28 cellular contexts compared by ENCODE assay signal in the genomic region with DNA sequence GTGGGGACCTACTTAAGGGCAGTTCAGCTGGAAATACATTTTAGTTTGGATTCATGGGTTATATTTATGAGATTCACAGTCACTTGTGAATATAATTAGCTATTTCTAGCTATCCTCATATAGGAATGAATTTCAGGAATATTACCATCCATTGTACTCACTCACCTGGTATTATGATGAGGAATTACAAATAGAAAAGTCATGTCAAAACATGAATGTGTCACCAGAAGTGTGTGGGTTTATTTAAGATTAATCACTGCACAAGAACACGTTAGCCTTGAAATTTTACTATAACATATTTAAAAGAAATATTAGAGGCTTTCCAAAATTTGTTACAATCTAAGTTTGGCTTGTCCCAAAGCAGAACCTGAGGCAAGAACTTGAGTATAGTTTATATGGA.
"Had no signal": no experiment of that assay in that cellular context is flagged by ENCODE, and none has a peak within 500 bp of the region (broad histone marks: within the 10 kb centered on the region; RNA-seq: fewer than 3 reads in every experiment).

No MANE protein-coding gene starts in this region.

- H3K9me3 ChIP-seq: left lung, lower lobe of right lung, mucosa of descending colon, ovary, prostate gland, stomach, testis, thyroid gland, transverse colon, upper lobe of left lung, vagina had no signal

- DNase-seq: hypothalamus; immature natural killer cell; kidney; left colon; left lung; lower lobe of right lung; midbrain; mucosa of descending colon; naive thymus-derived CD4-positive, alpha-beta T cell; ovary; retina; right cardiac atrium; stimulated activated CD4-positive, alpha-beta T cell treated with anti-CD3 and anti-CD28 coated beads, Interleukin-12 subunit alpha, Interleukin-12 subunit beta, amount 100 ng/mL, for 4 hours; stimulated activated CD4-positive, alpha-beta T cell treated with anti-CD3 and anti-CD28 coated beads, Interleukin-15, amount 100 ng/mL, for 24 hours; stimulated activated CD4-positive, alpha-beta T cell treated with anti-CD3 and anti-CD28 coated beads, Interleukin-2, amount 100 ng/mL, for 24 hours; stimulated activated CD4-positive, alpha-beta T cell treated with anti-CD3 and anti-CD28 coated beads, Interleukin-4, amount 100 ng/mL, for 1 hour; stimulated activated naive B cell treated with anti-CD40 and anti-IgM and Interleukin-4, amounts not matched to agents 10 μg/mL and 1 μg/mL and 100 μg/mL, for 72 hours; stimulated activated naive CD8-positive, alpha-beta T cell treated with anti-CD3 and anti-CD28 coated beads, Interleukin-15, Interleukin-2, amounts not matched to agents 100 U/mL and 50 U/mL, for 24 hours; stomach; testis; thyroid gland; transverse colon; upper lobe of left lung had no signal

- ATAC-seq: left colon; left lung; lower lobe of right lung; mucosa of descending colon; naive thymus-derived CD4-positive, alpha-beta T cell; natural killer cell treated with Interleukin-12 subunit alpha and Interleukin-12 subunit beta and Interleukin-15 and Interleukin-18, amount 100 ng/mL, for 72 hours; right cardiac atrium; sciatic nerve; stimulated activated naive B cell treated with anti-CD40 and anti-IgM and Interleukin-4, amounts not matched to agents 10 μg/mL and 1 μg/mL and 100 μg/mL, for 72 hours; stimulated activated naive CD8-positive, alpha-beta T cell treated with anti-CD3 and anti-CD28 coated beads, Interleukin-15, Interleukin-2, amounts not matched to agents 100 U/mL and 50 U/mL, for 24 hours had no signal

- H3K4me1 ChIP-seq: left lung, lower lobe of right lung, prostate gland, stomach, testis, thyroid gland, transverse colon, upper lobe of left lung, vagina had no signal

- H3K27ac Mint-ChIP-seq: immature natural killer cell; naive thymus-derived CD4-positive, alpha-beta T cell; natural killer cell treated with Interleukin-12 subunit alpha and Interleukin-12 subunit beta and Interleukin-15 and Interleukin-18, amount 100 ng/mL, for 72 hours; stimulated activated naive B cell treated with anti-CD40 and anti-IgM and Interleukin-4, amounts not matched to agents 10 μg/mL and 1 μg/mL and 100 μg/mL, for 72 hours had no signal

- H3K27me3 ChIP-seq: left lung, ovary, stomach, testis, thyroid gland, transverse colon, upper lobe of left lung, vagina had no signal

- H3K27ac ChIP-seq: left lung, lower lobe of right lung, ovary, prostate gland, skin epidermis, stomach, testis, thyroid gland, transverse colon, upper lobe of left lung, vagina had no signal

- H3K4me3 ChIP-seq: left lung, lower lobe of right lung, mucosa of descending colon, ovary, prostate gland, skin epidermis, stomach, testis, thyroid gland, transverse colon, upper lobe of left lung, vagina had no signal

- H3K36me3 ChIP-seq: left lung, lower lobe of right lung, ovary, prostate gland, stomach, thyroid gland, transverse colon, upper lobe of left lung, vagina had no signal

- H3K27me3 Mint-ChIP-seq: naive thymus-derived CD4-positive, alpha-beta T cell; natural killer cell treated with Interleukin-12 subunit alpha and Interleukin-12 subunit beta and Interleukin-15 and Interleukin-18, amount 100 ng/mL, for 72 hours; stimulated activated naive B cell treated with anti-CD40 and anti-IgM and Interleukin-4, amounts not matched to agents 10 μg/mL and 1 μg/mL and 100 μg/mL, for 72 hours had no signal

- H3K4me1 Mint-ChIP-seq: immature natural killer cell; naive thymus-derived CD4-positive, alpha-beta T cell; stimulated activated naive B cell treated with anti-CD40 and anti-IgM and Interleukin-4, amounts not matched to agents 10 μg/mL and 1 μg/mL and 100 μg/mL, for 72 hours had no signal

- H3K4me3 Mint-ChIP-seq: immature natural killer cell; naive thymus-derived CD4-positive, alpha-beta T cell; natural killer cell treated with Interleukin-12 subunit alpha and Interleukin-12 subunit beta and Interleukin-15 and Interleukin-18, amount 100 ng/mL, for 72 hours; stimulated activated naive B cell treated with anti-CD40 and anti-IgM and Interleukin-4, amounts not matched to agents 10 μg/mL and 1 μg/mL and 100 μg/mL, for 72 hours had no signal

- H3K36me3 Mint-ChIP-seq: naive thymus-derived CD4-positive, alpha-beta T cell; stimulated activated naive B cell treated with anti-CD40 and anti-IgM and Interleukin-4, amounts not matched to agents 10 μg/mL and 1 μg/mL and 100 μg/mL, for 72 hours had no signal
